Comparison of ENCODE assay signal across 8 cellular contexts in genomic region chr5:69492391-69493234, GRCh38. TPM values are rescaled to one million over a fixed set of nuclear protein-coding genes. Genes with fewer than 3 reads are reported as not detected.
DNase-seq lines count a peak whose midpoint lies in the region; ATAC-seq lines count a peak whose summit lies in the region.

TSS of gene OCLN (plus strand) at chr5:69492790. CDS start at chr5:69504245, 11,455 bp downstream.

- peak within 1 kb of the TSS; percentile 75 for H3K4me3 Mint-ChIP-seq in activated T-cell treated with anti-CD3 and anti-CD28 coated beads, Interleukin-2, amount 50 U/mL, for 24 hours
- H3K4me3 Mint-ChIP-seq in activated naive CD8-positive, alpha-beta T cell treated with anti-CD3 and anti-CD28 coated beads, Interleukin-2, amount 10 ng/mL, durations not matched to agents 7 days and 5 days: peak within 1 kb of the TSS; percentile 79

- no peaks in the 10 kb centered on the region for H3K9me3 Mint-ChIP-seq in activated T-cell treated with anti-CD3 and anti-CD28 coated beads, Interleukin-2, amount 50 U/mL, for 24 hours
- no peaks in the 10 kb centered on the region for H3K9me3 Mint-ChIP-seq in activated naive CD8-positive, alpha-beta T cell treated with anti-CD3 and anti-CD28 coated beads, Interleukin-2, amount 10 ng/mL, durations not matched to agents 7 days and 5 days

- no peaks in the 10 kb centered on the region for H3K36me3 Mint-ChIP-seq in activated T-cell treated with anti-CD3 and anti-CD28 coated beads, Interleukin-2, amount 50 U/mL, for 24 hours (ENCODE audit: low read depth)
- H3K36me3 Mint-ChIP-seq in activated naive CD8-positive, alpha-beta T cell treated with anti-CD3 and anti-CD28 coated beads, Interleukin-2, amount 10 ng/mL, durations not matched to agents 7 days and 5 days: no peaks in the 10 kb centered on the region

- H3K27me3 Mint-ChIP-seq in activated T-cell treated with anti-CD3 and anti-CD28 coated beads, Interleukin-2, amount 50 U/mL, for 24 hours: peaks cover 68% of the 10 kb centered on the region
- peaks cover 72% of the 10 kb centered on the region for H3K27me3 Mint-ChIP-seq in activated naive CD8-positive, alpha-beta T cell treated with anti-CD3 and anti-CD28 coated beads, Interleukin-2, amount 10 ng/mL, durations not matched to agents 7 days and 5 days

- DNase-seq in activated T-cell treated with anti-CD3 and anti-CD28 coated beads, Interleukin-2, amount 50 U/mL, for 24 hours: peak; percentile 53
- DNase-seq in activated T-cell treated with anti-CD3 and anti-CD28 coated beads for 4 hours (no peak), NCI-H510A treated with DMSO at 0.1 percent for 48 hours (lab: John Stamatoyannopoulos, UW) (peak; percentile 82), hepatic stellate cell (ENCODE audit: low spot score) (peak; percentile 36), retina (peak; percentile 85)
- DNase-seq in activated naive CD8-positive, alpha-beta T cell treated with anti-CD3 and anti-CD28 coated beads, Interleukin-2, amount 10 ng/mL, durations not matched to agents 7 days and 5 days: peak; percentile 41

- peak; percentile 49 for ATAC-seq in HG03103 (IDR thresholded peaks at IDR 0.05; ENCODE audit: low read depth, unreplicated experiment)
- no peak for ATAC-seq in activated naive CD8-positive, alpha-beta T cell treated with anti-CD3 and anti-CD28 coated beads, Interleukin-2, amount 10 ng/mL, durations not matched to agents 7 days and 5 days (ENCODE audit: low read depth)
- ATAC-seq in HG03045 (IDR thresholded peaks at IDR 0.05; ENCODE audit: unreplicated experiment): no peak

- POLR2A ChIA-PET in activated naive CD8-positive, alpha-beta T cell treated with anti-CD3 and anti-CD28 coated beads, Interleukin-2, amount 10 ng/mL, durations not matched to agents 7 days and 5 days (lab: Charles Lee): no interaction called here

- H3K27ac Mint-ChIP-seq in activated T-cell treated with anti-CD3 and anti-CD28 coated beads, Interleukin-2, amount 50 U/mL, for 24 hours: no peak within 1 kb of the TSS
- no peak within 1 kb of the TSS for H3K27ac Mint-ChIP-seq in activated naive CD8-positive, alpha-beta T cell treated with anti-CD3 and anti-CD28 coated beads, Interleukin-2, amount 10 ng/mL, durations not matched to agents 7 days and 5 days

- H3K4me1 Mint-ChIP-seq in activated T-cell treated with anti-CD3 and anti-CD28 coated beads, Interleukin-2, amount 50 U/mL, for 24 hours (ENCODE audit: low read depth): peaks cover 14% of the 10 kb centered on the region
- peaks cover 6% of the 10 kb centered on the region for H3K4me1 Mint-ChIP-seq in activated naive CD8-positive, alpha-beta T cell treated with anti-CD3 and anti-CD28 coated beads, Interleukin-2, amount 10 ng/mL, durations not matched to agents 7 days and 5 days

RNA-seq across cellular contexts. Expression of gene OCLN, which starts in this region (rescaled TPM):
- total RNA-seq in activated naive CD8-positive, alpha-beta T cell treated with anti-CD3 and anti-CD28 coated beads, Interleukin-2, amount 10 ng/mL, durations not matched to agents 7 days and 5 days: 1 to 10 TPM; 2.6 to 3.3 TPM
